25 cellular contexts compared by ENCODE assay signal in genomic region chr1:194717941-194718340, GRCh38.
"Had no signal": no experiment of that assay in that cellular context is flagged by ENCODE, and none has a peak within 500 bp of the region (broad histone marks: within the 10 kb centered on the region; RNA-seq: fewer than 3 reads in every experiment).

No MANE protein-coding gene starts in this region.

- H3K27ac ChIP-seq: body of pancreas, cardiac muscle cell, epithelial cell of prostate, foreskin keratinocyte, hepatocyte, left lung, spleen, tibial artery had no signal

- H3K9me3 ChIP-seq: body of pancreas, left lung, spleen, tibial artery had no signal

- H3K36me3 ChIP-seq: cardiac muscle cell, left lung, spleen, tibial artery had no signal

- H3K79me2 ChIP-seq: hepatocyte had no signal

- DNase-seq: activated CD4-positive, alpha-beta T cell treated with anti-CD3 and anti-CD28 coated beads, Interleukin-2, amount 50 U/mL, for 4 hours; activated CD8-positive, alpha-beta memory T cell treated with anti-CD3 and anti-CD28 coated beads for 24 hours; activated CD8-positive, alpha-beta memory T cell treated with anti-CD3 and anti-CD28 coated beads, Interleukin-2, amount 50 U/mL, for 4 hours; activated naive CD4-positive, alpha-beta T cell treated with anti-CD3 and anti-CD28 coated beads for 36 hours; activated naive CD8-positive, alpha-beta T cell treated with anti-CD3 and anti-CD28 coated beads, Interleukin-2, amount 10 ng/mL, durations not matched to agents 7 days and 5 days; activated T-cell treated with anti-CD3 and anti-CD28 coated beads, Interleukin-2, amount 50 U/mL, for 24 hours; body of pancreas; cortex of kidney; foreskin keratinocyte; glutamatergic neuron; immature natural killer cell; kidney glomerular epithelial cell; left lung; midbrain; natural killer cell; retina; spleen; stimulated activated CD4-positive, alpha-beta T cell treated with anti-CD3 and anti-CD28 coated beads, Interleukin-4, amount 100 ng/mL, for 4 hours; substantia nigra; T-helper 9 cell; tibial artery had no signal

- H3K4me3 ChIP-seq: body of pancreas, cardiac muscle cell, hepatocyte, left lung, spleen, tibial artery had no signal

- H3K4me2 ChIP-seq: hepatocyte had no signal

- H3K4me1 ChIP-seq: body of pancreas, foreskin keratinocyte, left lung, spleen had no signal

- H3K27me3 ChIP-seq: body of pancreas, cardiac muscle cell, foreskin keratinocyte, hepatocyte, left lung, spleen, tibial artery had no signal

- H2AFZ ChIP-seq: hepatocyte had no signal

- ATAC-seq: body of pancreas, foreskin keratinocyte, left lung, natural killer cell, WTC11 had no signal
